9 cellular contexts compared by ENCODE assay signal in the genomic region with DNA sequence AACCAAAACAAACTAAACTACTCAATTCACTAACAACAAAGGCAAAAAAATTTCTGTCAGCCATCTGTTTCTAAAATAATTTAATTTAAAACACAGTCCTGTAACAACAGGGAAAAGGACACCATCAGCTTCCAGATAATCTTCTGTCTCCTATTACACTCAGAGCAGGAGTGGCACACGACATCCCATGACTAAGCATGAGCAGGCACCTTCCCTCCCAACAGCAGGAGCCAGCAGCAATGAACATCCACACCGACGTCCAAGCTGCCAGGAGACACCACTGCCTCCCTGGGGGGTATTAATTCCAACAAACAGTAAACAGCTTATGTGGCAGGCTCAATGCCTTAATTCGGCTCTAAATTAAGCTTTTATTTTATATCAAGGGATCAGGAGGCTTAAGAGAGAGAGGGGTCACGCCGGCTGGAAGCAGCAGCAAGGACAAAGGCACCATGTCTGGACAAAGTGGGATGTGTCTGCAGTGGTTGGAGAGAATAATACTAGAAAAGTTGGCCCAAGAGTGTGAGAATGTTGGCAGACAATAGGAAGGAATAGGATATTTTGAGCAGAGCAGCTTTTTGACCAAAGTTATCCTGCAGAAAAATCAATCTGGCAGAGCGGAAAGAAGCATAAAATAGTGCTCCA. TPM values are rescaled to one million over a fixed set of nuclear protein-coding genes. Genes with fewer than 3 reads are reported as not detected.
DNase-seq lines count a peak whose midpoint lies in the region; ATAC-seq and TF ChIP-seq lines count a peak whose summit lies in the region.
"Had no signal": no experiment of that assay in that cellular context is flagged by ENCODE, and none has a peak within 500 bp of the region (broad histone marks: within the 10 kb centered on the region; RNA-seq: fewer than 3 reads in every experiment).

No MANE protein-coding gene starts in this region.

- ATAC-seq in HG03095 (IDR thresholded peaks at IDR 0.05; ENCODE audit: unreplicated experiment) (no peak), HG03039 (IDR thresholded peaks at IDR 0.05; ENCODE audit: unreplicated experiment) (no peak)

- no peaks in the 10 kb centered on the region for H3K27me3 ChIP-seq in fibroblast of lung (ENCODE audit: control insufficient read depth, insufficient read depth, low read length)

- no peaks in the 10 kb centered on the region for H3K9me3 ChIP-seq in fibroblast of lung (ENCODE audit: control insufficient read depth, insufficient read depth, low read depth, low read length)

- H3K36me3 ChIP-seq in fibroblast of lung (ENCODE audit: control insufficient read depth, insufficient read depth, low read length): no peaks in the 10 kb centered on the region

- H3K79me2 ChIP-seq in fibroblast of lung (ENCODE audit: control insufficient read depth, insufficient read depth, low read length): no peaks in the 10 kb centered on the region

- peak; percentile 74 for DNase-seq in HCEC 1CT
- DNase-seq in fibroblast of lung (ENCODE audit: low read depth in 2 of 2): peak; percentile 71 to 88
- peak; percentile 52 for DNase-seq in retinal pigment epithelial cell (ENCODE audit: low read depth)
- DNase-seq in NCI-H1092 (lab: John Stamatoyannopoulos, UW): no peak
- no peak for DNase-seq in NAMALWA (ENCODE audit: low spot score)
- DNase-seq: activated CD8-positive, alpha-beta memory T cell treated with anti-CD3 and anti-CD28 coated beads, Interleukin-2, amount 50 U/mL, for 4 hours had no signal

- H4K20me1 ChIP-seq in fibroblast of lung (ENCODE audit: control insufficient read depth, extremely low read depth, insufficient read depth, low read length): no peaks in the 10 kb centered on the region

- H3K27ac ChIP-seq in fibroblast of lung (ENCODE audit: insufficient read depth, low read length): no peak overlapping the region

- no peak overlapping the region for H3K9ac ChIP-seq in fibroblast of lung (ENCODE audit: insufficient read depth, low read length)

- no peak overlapping the region for H3K4me3 ChIP-seq in fibroblast of lung (replicated peaks in 1 of 4; ENCODE audit: control extremely low read depth in 1 of 4, insufficient read depth in 1 of 4, low read depth in 3 of 4, low read length in 4 of 4)
- H3K4me3 ChIP-seq in retinal pigment epithelial cell (ENCODE audit: low read length): no peak overlapping the region

- no peaks in the 10 kb centered on the region for H3K4me1 ChIP-seq in fibroblast of lung (ENCODE audit: control insufficient read depth, extremely low read depth, insufficient read depth, low read length)

- no peak overlapping the region for H2AFZ ChIP-seq in fibroblast of lung (ENCODE audit: low read length)

- H3K4me2 ChIP-seq in fibroblast of lung (ENCODE audit: extremely low read depth, insufficient read depth, low read length): no peak overlapping the region

- TF ChIP-seq CTCF in fibroblast of lung (conservative IDR thresholded peaks at IDR 0.05 in 1 of 2, IDR thresholded peaks at IDR 0.05 in 1 of 2; ENCODE audit: low read depth in 1 of 2, low read length in 2 of 2) (no peak), retinal pigment epithelial cell (conservative IDR thresholded peaks at IDR 0.05; ENCODE audit: low read depth, low read length) (no peak)

TF ChIP-seq in PFSK-1, 5 proteins besides CTCF, POLR2A, EP300 and RAD21:
- TF ChIP-seq TAF1 (IDR thresholded peaks at IDR 0.05; ENCODE audit: borderline replicate concordance, insufficient read depth, low read length): no peak
- TF ChIP-seq, protein P1, sequence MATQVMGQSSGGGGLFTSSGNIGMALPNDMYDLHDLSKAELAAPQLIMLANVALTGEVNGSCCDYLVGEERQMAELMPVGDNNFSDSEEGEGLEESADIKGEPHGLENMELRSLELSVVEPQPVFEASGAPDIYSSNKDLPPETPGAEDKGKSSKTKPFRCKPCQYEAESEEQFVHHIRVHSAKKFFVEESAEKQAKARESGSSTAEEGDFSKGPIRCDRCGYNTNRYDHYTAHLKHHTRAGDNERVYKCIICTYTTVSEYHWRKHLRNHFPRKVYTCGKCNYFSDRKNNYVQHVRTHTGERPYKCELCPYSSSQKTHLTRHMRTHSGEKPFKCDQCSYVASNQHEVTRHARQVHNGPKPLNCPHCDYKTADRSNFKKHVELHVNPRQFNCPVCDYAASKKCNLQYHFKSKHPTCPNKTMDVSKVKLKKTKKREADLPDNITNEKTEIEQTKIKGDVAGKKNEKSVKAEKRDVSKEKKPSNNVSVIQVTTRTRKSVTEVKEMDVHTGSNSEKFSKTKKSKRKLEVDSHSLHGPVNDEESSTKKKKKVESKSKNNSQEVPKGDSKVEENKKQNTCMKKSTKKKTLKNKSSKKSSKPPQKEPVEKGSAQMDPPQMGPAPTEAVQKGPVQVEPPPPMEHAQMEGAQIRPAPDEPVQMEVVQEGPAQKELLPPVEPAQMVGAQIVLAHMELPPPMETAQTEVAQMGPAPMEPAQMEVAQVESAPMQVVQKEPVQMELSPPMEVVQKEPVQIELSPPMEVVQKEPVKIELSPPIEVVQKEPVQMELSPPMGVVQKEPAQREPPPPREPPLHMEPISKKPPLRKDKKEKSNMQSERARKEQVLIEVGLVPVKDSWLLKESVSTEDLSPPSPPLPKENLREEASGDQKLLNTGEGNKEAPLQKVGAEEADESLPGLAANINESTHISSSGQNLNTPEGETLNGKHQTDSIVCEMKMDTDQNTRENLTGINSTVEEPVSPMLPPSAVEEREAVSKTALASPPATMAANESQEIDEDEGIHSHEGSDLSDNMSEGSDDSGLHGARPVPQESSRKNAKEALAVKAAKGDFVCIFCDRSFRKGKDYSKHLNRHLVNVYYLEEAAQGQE (IDR thresholded peaks at IDR 0.05; ENCODE audit: insufficient read depth in 1 of 2, low read depth in 2 of 2, low read length in 2 of 2): no peak
- no peak for TF ChIP-seq POLR2AphosphoS5 (IDR thresholded peaks at IDR 0.05; ENCODE audit: low read depth, low read length)
- TF ChIP-seq SIN3A (IDR thresholded peaks at IDR 0.05; ENCODE audit: borderline replicate concordance, insufficient read depth, low read length): no peak
- peak; percentile 49 for TF ChIP-seq FOXP2 (optimal IDR thresholded peaks at IDR 0.05; ENCODE audit: borderline replicate concordance, extremely low read depth, extremely low read length, insufficient read depth)

RNA-seq across cellular contexts. Expression of a gene that starts 45.6 kb away (rescaled TPM):
- polyA plus RNA-seq in PFSK-1 (2012; ENCODE audit: insufficient read length, low read depth): 16.7 TPM
- total RNA-seq in fibroblast of lung: 0.66 and 0.77 TPM in 2 replicates
- 0.48 and 1.5 TPM in 2 replicates for polyA plus RNA-seq in fibroblast of lung
- polyA plus RNA-seq in fibroblast of lung (2012): 1.1 and 2.3 TPM in 2 replicates
- 4.2 and 7.1 TPM in 2 replicates for polyA minus RNA-seq in fibroblast of lung (ENCODE audit: low replicate concordance)

Comparison
In these comparisons a context has a peak if more than half of its experiments do, and no peak if none do; other contexts are left out.
1. DNase-seq: peak in HCEC 1CT (single experiment), fibroblast of lung (2 of 2) and retinal pigment epithelial cell (single experiment); none in NCI-H1092 (single experiment) and NAMALWA (single experiment).